Comparison of ENCODE assay signal across 9 cellular contexts in the genomic region with DNA sequence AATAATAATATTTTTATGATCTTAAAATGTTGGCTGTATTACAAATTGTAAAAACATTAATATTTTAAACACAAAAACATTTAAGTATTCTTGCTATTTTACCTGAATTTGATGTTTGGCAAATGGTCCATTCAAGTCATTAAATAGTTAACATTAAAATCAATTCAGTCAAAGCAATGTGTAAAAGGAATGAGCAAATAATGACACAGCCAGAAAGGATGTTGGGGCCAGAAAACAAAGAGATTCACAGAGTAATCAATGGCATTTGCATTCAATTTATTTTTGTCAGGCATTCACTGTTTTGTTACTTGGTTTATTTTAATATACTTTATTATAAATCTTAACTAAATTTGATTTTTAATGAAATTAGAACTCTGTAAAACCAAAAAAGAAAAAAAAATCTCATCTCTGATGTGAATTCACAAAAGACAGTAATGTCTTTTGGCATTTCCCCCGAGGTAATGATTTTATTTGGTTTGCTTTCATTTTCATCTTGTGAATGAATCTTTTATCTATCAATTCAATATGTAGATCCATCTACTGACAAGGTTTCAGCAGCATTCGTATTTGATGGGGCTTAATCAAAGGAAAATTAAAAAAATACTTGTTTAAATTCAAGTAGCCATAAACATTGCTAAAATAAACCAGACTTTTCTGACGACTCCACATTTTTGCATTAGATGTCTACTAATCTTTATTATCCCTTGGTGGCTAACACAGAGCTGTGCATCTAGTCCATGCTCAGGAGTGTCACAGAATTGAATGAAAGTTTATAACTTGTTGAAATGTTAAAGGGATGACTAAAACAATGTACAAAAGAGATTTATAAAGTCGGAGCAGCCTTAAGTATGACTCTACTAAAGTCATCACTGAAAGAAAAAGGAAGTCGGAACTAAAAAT.
A peak's percentile ranks its signal among the peaks of the same experiment; 100 is the strongest.
DNase-seq lines count a peak whose midpoint lies in the region; ATAC-seq and TF ChIP-seq lines count a peak whose summit lies in the region.
"Had no signal": no experiment of that assay in that cellular context is flagged by ENCODE, and none has a peak within 500 bp of the region (broad histone marks: within the 10 kb centered on the region; RNA-seq: fewer than 3 reads in every experiment).

No MANE protein-coding gene starts in this region.

- intact Hi-C loops in esophagus muscularis mucosa (cut with DNase I) (no loop called here), aorta (cut with DNase I) (no loop called here)

- TF ChIP-seq CTCF in H9 (conservative IDR thresholded peaks at IDR 0.05) = no peak
- no peak for TF ChIP-seq CTCF in esophagus muscularis mucosa (IDR thresholded peaks at IDR 0.05)

- no peak overlapping the region for H2AFZ ChIP-seq in H9 (ENCODE audit: low read length)

- H3K56ac ChIP-seq in H9 (ENCODE audit: insufficient read length, low read depth, low read length) = no peak overlapping the region

- TF ChIP-seq EP300 in esophagus muscularis mucosa (IDR thresholded peaks at IDR 0.05) = no peak

- H3K36me3 Mint-ChIP-seq in H9 (ENCODE audit: insufficient read depth in 1 of 3, low read depth in 3 of 3) = no peaks in the 10 kb centered on the region

- no peaks in the 10 kb centered on the region for H3K79me1 ChIP-seq in H9 (ENCODE audit: insufficient read depth, low read depth, low read length, poor library complexity, severe bottlenecking)

- no peaks in the 10 kb centered on the region for H3K27me3 ChIP-seq in H9 (ENCODE audit: insufficient read depth, low read length)
- H3K27me3 ChIP-seq in esophagus muscularis mucosa = no peaks in the 10 kb centered on the region
- H3K27me3 ChIP-seq in aorta (ENCODE audit: control insufficient read depth in 1 of 2, insufficient read depth in 2 of 2, low read length in 1 of 2) = no peaks in the 10 kb centered on the region

- H3K4me1 ChIP-seq in H9 (ENCODE audit: insufficient read depth, low read length) = no peaks in the 10 kb centered on the region
- H3K4me1 ChIP-seq in esophagus muscularis mucosa = no peaks in the 10 kb centered on the region
- H3K4me1 ChIP-seq in aorta (ENCODE audit: control insufficient read depth in 1 of 2, insufficient read depth in 2 of 2, low read length in 2 of 2) = no peaks in the 10 kb centered on the region

- no peak overlapping the region for H2BK5ac ChIP-seq in H9 (ENCODE audit: insufficient read length, low read length)

- H3K4me3 Mint-ChIP-seq in H9 = no peak overlapping the region

- H3K18ac ChIP-seq in H9 (ENCODE audit: insufficient read length, low read depth, low read length) = no peak overlapping the region

- no peaks in the 10 kb centered on the region for H3K9me3 Mint-ChIP-seq in H9

- WGBS in H9 (ENCODE audit: extremely low coverage, insufficient read length, low lambda C conversion rate) = no CpG with 5 or more reads among the region's 5 CpGs
- WGBS in esophagus muscularis mucosa = 56% methylated on average over 5 of the region's 5 CpGs
- WGBS in aorta, 2 donors = 50 to 51% methylated on average over 5 of the region's 5 CpGs

- no peak overlapping the region for H3K4me2 ChIP-seq in H9 (ENCODE audit: insufficient read depth, insufficient read length, low read length)

- H4K91ac ChIP-seq in H9 (ENCODE audit: insufficient read length, low read depth, low read length) = no peak overlapping the region

- H3K79me2 ChIP-seq in H9 (ENCODE audit: insufficient read depth, low read length) = no peaks in the 10 kb centered on the region

- no peak overlapping the region for H3K14ac ChIP-seq in H9 (ENCODE audit: insufficient read depth, low read length)

- no peak overlapping the region for H3K23ac ChIP-seq in H9 (ENCODE audit: insufficient read length, low read depth, low read length)

- H4K20me1 ChIP-seq in H9 (ENCODE audit: control insufficient read depth, insufficient read depth, insufficient read length) = no peaks in the 10 kb centered on the region

- peak overlapping the region; percentile 48 to 83 (median 70); a peak in 5 of 7 replicates for H3K27ac Mint-ChIP-seq in H9

- no peak overlapping the region for H3K4ac ChIP-seq in H9 (ENCODE audit: low read depth, low read length)

- H3K23me2 ChIP-seq in H9 (ENCODE audit: insufficient read length, low read depth, low read length, poor library complexity, severe bottlenecking) = no peaks in the 10 kb centered on the region

- TF ChIP-seq POLR2A in esophagus muscularis mucosa (IDR thresholded peaks at IDR 0.05; ENCODE audit: low read depth) = no peak

- no peaks in the 10 kb centered on the region for H3K36me3 ChIP-seq in esophagus muscularis mucosa
- no peaks in the 10 kb centered on the region for H3K36me3 ChIP-seq in aorta (ENCODE audit: control insufficient read depth in 1 of 2, insufficient read depth in 2 of 2, low read length in 1 of 2)

- H4K8ac ChIP-seq in H9 (replicated peaks; ENCODE audit: insufficient read length, low read depth, low read length) = no peak overlapping the region

- no peaks in the 10 kb centered on the region for H3K9me3 ChIP-seq in H9 (ENCODE audit: control insufficient read depth, low read depth, low read length)
- no peaks in the 10 kb centered on the region for H3K9me3 ChIP-seq in esophagus muscularis mucosa
- no peaks in the 10 kb centered on the region for H3K9me3 ChIP-seq in aorta (ENCODE audit: control insufficient read depth, low read length)

- no peak overlapping the region for H4K5ac ChIP-seq in H9 (ENCODE audit: insufficient read length, low read depth, low read length)

- H3K27me3 Mint-ChIP-seq in H9 (ENCODE audit: low read depth) = no peaks in the 10 kb centered on the region

- H2BK120ac ChIP-seq in H9 (ENCODE audit: low read depth, low read length, poor library complexity, severe bottlenecking) = no peak overlapping the region

- peaks cover 21 to 25% of the 10 kb centered on the region in 2 experiments for H3K4me1 Mint-ChIP-seq in H9

- H2BK12ac ChIP-seq in H9 (ENCODE audit: insufficient read length, low read depth, low read length) = no peak overlapping the region

- H3K4me3 ChIP-seq in esophagus muscularis mucosa = peak overlapping the region; percentile 18 to 40 (median 27)
- H3K4me3 ChIP-seq in skeletal muscle cell (ENCODE audit: low read depth, low read length) = peak overlapping the region; percentile 37
- peak overlapping the region in 1 of 2 donors; percentile 26 for H3K4me3 ChIP-seq in aorta (ENCODE audit: low read length in 2 of 2)

- H3T11ph ChIP-seq in H9 (ENCODE audit: low read length) = no peak overlapping the region

- H2BK15ac ChIP-seq in H9 (ENCODE audit: low read depth, low read length) = no peak overlapping the region

- H3K9ac ChIP-seq in H9 (ENCODE audit: extremely low read depth, insufficient read length, low read length) = no peak overlapping the region

- no peak overlapping the region for H3K27ac ChIP-seq in H9 (ENCODE audit: insufficient read length, low read depth, low read length)
- peak overlapping the region in 1 of 4 donors; percentile 6 for H3K27ac ChIP-seq in esophagus muscularis mucosa (replicated peaks in 1 of 4)
- no peak overlapping the region for H3K27ac ChIP-seq in aorta (ENCODE audit: low read depth in 1 of 2, low read length in 2 of 2)

- no peak overlapping the region for H2BK20ac ChIP-seq in H9 (ENCODE audit: low read depth, low read length, poor library complexity, severe bottlenecking)

- no peak for DNase-seq in H9
- DNase-seq in RPMI7951 (ENCODE audit: low read depth) = peak; percentile 19
- DNase-seq in esophagus muscularis mucosa (ENCODE audit: extremely low spot score) = no peak
- DNase-seq in skeletal muscle cell (ENCODE audit: low read depth) = no peak
- DNase-seq in NK-92 (lab: John Stamatoyannopoulos, UW; ENCODE audit: unreplicated experiment) = no peak
- DNase-seq in NCI-H2171 treated with DMSO at 0.1 percent for 48 hours (lab: John Stamatoyannopoulos, UW) = no peak
- DNase-seq in aorta = no peak
- no peak for DNase-seq in GM19240 (ENCODE audit: insufficient read length, low spot score)
- DNase-seq: NCI-H1105 had no signal

- no peak for ATAC-seq in aorta (ENCODE audit: low FRiP score)

- H2AK5ac ChIP-seq in H9 (ENCODE audit: insufficient read length, low read length) = no peak overlapping the region
